ENCODE assay signal across 8 cellular contexts in the genomic region with DNA sequence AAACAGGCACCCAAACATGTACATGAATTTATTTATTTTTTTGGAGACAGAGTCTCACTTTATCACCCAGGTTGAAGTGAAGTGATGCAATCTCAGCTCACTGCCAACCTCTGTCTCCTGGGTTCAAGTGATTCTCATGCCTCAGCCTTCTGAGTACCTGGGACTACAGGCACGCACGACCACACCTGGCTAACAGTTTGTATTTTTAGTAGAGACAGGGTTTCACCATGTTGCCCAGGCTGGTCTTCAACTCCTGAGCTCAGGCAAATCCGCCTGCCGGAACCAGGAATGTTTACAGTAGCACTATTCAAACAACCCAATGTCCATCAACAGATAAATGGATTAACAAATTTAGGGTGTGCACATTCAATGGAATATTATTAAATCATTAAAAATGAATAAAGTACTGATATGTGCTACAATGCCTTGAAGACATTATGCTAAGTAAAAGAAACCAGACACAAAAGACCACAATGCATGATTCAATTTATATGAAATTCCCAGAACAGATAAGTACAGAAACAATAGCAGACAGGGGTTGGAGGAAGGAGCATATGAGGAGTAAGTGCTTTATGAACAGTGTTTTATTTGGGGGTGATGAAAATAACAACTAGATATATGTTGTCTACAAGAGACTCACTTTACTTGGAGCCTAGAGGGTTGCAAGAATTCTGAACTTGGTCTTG. TPM values are rescaled to one million over a fixed set of nuclear protein-coding genes. Genes with fewer than 3 reads are reported as not detected.
DNase-seq lines count a peak whose midpoint lies in the region; ATAC-seq, FAIRE-seq and TF ChIP-seq lines count a peak whose summit lies in the region.

No MANE protein-coding gene starts in this region.

- peaks cover 35% of the 10 kb centered on the region in 2 donors for H3K4me1 Mint-ChIP-seq in natural killer cell

- peaks cover 3 to 8% of the 10 kb centered on the region in 2 donors for H3K9me3 Mint-ChIP-seq in natural killer cell

- DNase-seq in COLO668 (lab: John Stamatoyannopoulos, UW; ENCODE audit: unreplicated experiment) (peak; percentile 30), LoVo (ENCODE audit: low spot score) (peak; percentile 10), bronchial epithelial cell (ENCODE audit: low read depth) (peak; percentile 15), natural killer cell (no peak), GM19240 (ENCODE audit: insufficient read length, low spot score) (no peak), NCI-H1436 (lab: John Stamatoyannopoulos, UW) (no peak), tibial artery (no peak), hypothalamus (lab: John Stamatoyannopoulos, UW) (no peak)

- peak overlapping the region; percentile 96 to 99 for H3K27ac Mint-ChIP-seq in natural killer cell

- peaks cover 0 to 9% (median 0%) of the 10 kb centered on the region in 3 donors for H3K9me3 ChIP-seq in tibial artery

- no peak for TF ChIP-seq CTCF in bronchial epithelial cell (IDR thresholded peaks at IDR 0.05; ENCODE audit: insufficient read depth, low read length, severe bottlenecking)
- TF ChIP-seq CTCF in natural killer cell (IDR thresholded peaks at IDR 0.05): no peak
- no peak for TF ChIP-seq CTCF in tibial artery (IDR thresholded peaks at IDR 0.05)

- no peak for ATAC-seq in natural killer cell

- intact Hi-C loops in natural killer cell (cut with micrococcal nuclease): loop anchor here (5.0 kb wide), 1 partner anchor 233 kb away; the partner anchor contains the start of gene LYSMD2
- intact Hi-C loops in tibial artery (cut with DNase I; ENCODE audit: low total_unique reads): loop anchor here (5.0 kb wide), 1 partner anchor 107 kb away; no protein-coding TSS in a partner anchor

- H3K36me3 Mint-ChIP-seq in natural killer cell: peaks cover 13% of the 10 kb centered on the region

- H3K4me3 ChIP-seq in bronchial epithelial cell (ENCODE audit: low read depth, low read length) (peak overlapping the region; percentile 89), tibial artery (no peak overlapping the region)

- peaks cover 0 to 15% (median 9%) of the 10 kb centered on the region in 4 donors for H3K4me1 ChIP-seq in tibial artery

- H3K27me3 Mint-ChIP-seq in natural killer cell (ENCODE audit: low read depth in 2 of 2): no peaks in the 10 kb centered on the region

- FAIRE-seq in bronchial epithelial cell (lab: Jason Lieb, UNC): no peak

- H3K27me3 ChIP-seq in bronchial epithelial cell (ENCODE audit: control insufficient read depth, insufficient read depth, low read length) (no peaks in the 10 kb centered on the region), tibial artery (no peaks in the 10 kb centered on the region)

- H3K36me3 ChIP-seq in bronchial epithelial cell (ENCODE audit: control insufficient read depth, insufficient read depth, low read length) (peaks cover 3% of the 10 kb centered on the region), tibial artery (peaks cover 0 to 4% (median 4%) of the 10 kb centered on the region in 3 donors)

- peak overlapping the region; percentile 99 for H3K4me3 Mint-ChIP-seq in natural killer cell

- no peak overlapping the region for H3K27ac ChIP-seq in tibial artery

RNA-seq across cellular contexts. Expression of gene LEO1, which starts 1.3 kb away (rescaled TPM):
- total RNA-seq in bronchial epithelial cell (21.9 and 41.2 TPM in 2 replicates), natural killer cell (10 to 100 TPM; 13.2 to 19.5 (median 16.0) TPM)

RNA-seq across cellular contexts. Expression of gene MAPK6, which starts 48.7 kb away (rescaled TPM):
- 156 and 197 TPM in 2 replicates for total RNA-seq in bronchial epithelial cell
- total RNA-seq in natural killer cell: 10 to 100 TPM; 33.0 to 36.2 (median 33.1) TPM

Comparison
In these comparisons a context has a peak if more than half of its experiments do, and no peak if none do; other contexts are left out.
1. DNase-seq: peak in COLO668 (single experiment), LoVo (single experiment) and bronchial epithelial cell (single experiment); none in natural killer cell (single experiment), GM19240 (single experiment), NCI-H1436 (single experiment), tibial artery (0 of 2) and hypothalamus (0 of 51).